In the genomic region with DNA sequence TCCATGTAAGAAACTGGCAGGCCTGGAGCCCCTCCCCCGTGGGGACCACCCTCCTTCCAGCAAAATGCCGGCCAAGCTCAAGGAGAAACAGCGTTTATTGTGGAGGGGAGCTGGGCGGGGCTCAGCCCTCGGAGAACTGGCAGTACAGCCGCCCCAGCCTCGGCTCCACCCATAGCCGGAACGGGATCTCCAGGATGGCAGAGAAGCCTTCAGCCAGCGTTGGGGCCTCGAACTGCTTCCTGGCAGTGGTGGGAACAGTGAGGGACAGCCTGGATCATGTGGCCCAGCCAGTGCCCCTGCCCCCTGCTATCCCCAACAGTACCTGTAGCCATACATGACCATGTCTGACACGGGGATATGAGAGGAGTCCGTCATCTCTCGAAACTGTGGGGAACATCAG, we compare ENCODE assay signal across 11 cellular contexts. TPM values are rescaled to one million over a fixed set of nuclear protein-coding genes. Genes with fewer than 3 reads are reported as not detected.
DNase-seq lines count a peak whose midpoint lies in the region; ATAC-seq and TF ChIP-seq lines count a peak whose summit lies in the region.
"Had no signal": no experiment of that assay in that cellular context is flagged by ENCODE, and none has a peak within 500 bp of the region (broad histone marks: within the 10 kb centered on the region; RNA-seq: fewer than 3 reads in every experiment).

No MANE protein-coding gene starts in this region.

- H3K27me3 Mint-ChIP-seq in naive thymus-derived CD8-positive, alpha-beta T cell = no peaks in the 10 kb centered on the region

- peaks cover 24% of the 10 kb centered on the region for H3K79me2 ChIP-seq in smooth muscle cell (ENCODE audit: low read depth)

- H3F3A ChIP-seq in smooth muscle cell (ENCODE audit: low read depth) = peaks cover 25% of the 10 kb centered on the region

- H3K9ac ChIP-seq in smooth muscle cell (ENCODE audit: low read depth) = no peak overlapping the region
- H3K9ac ChIP-seq: KMS-11 had no signal

- TF ChIP-seq CTCF in RWPE1 (conservative IDR thresholded peaks at IDR 0.05; ENCODE audit: low read depth) (no peak), smooth muscle cell (IDR thresholded peaks at IDR 0.05; ENCODE audit: borderline replicate concordance, insufficient read depth, poor library complexity, severe bottlenecking) (no peak)

- WGBS in smooth muscle cell (ENCODE audit: low lambda C conversion rate) = 60% methylated on average over 12 of the region's 14 CpGs

- POLR2A ChIA-PET in RWPE1 (lab: Yijun Ruan, JAX; ENCODE audit: low non-redundant PET) = interaction anchor here (0.6 kb wide), 1 partner anchor 69 kb away, joined by 3 read pairs; no protein-coding TSS in a partner anchor
- POLR2A ChIA-PET in naive thymus-derived CD8-positive, alpha-beta T cell (lab: Charles Lee) = interaction anchor here (1.5 kb wide), 1 partner anchor 13 kb away, joined by 3 read pairs; no protein-coding TSS in a partner anchor

- peak overlapping the region; percentile 71 for H3K27ac ChIP-seq in RWPE1
- peak overlapping the region; percentile 29 for H3K27ac ChIP-seq in smooth muscle cell (ENCODE audit: low read depth)
- H3K27ac ChIP-seq: KMS-11 had no signal

- no peak overlapping the region for H2AFZ ChIP-seq in smooth muscle cell (ENCODE audit: low read depth)

- H4K20me1 ChIP-seq in smooth muscle cell (ENCODE audit: low read depth) = peaks cover 37% of the 10 kb centered on the region

- CTCF ChIA-PET in RWPE1 (lab: Yijun Ruan, JAX) = no interaction called here

- DNase-seq in H7 = peak; percentile 82
- no peak for DNase-seq in RWPE1 (ENCODE audit: low spot score)
- DNase-seq in iPS-NIHi11 (ENCODE audit: low spot score) = peak; percentile 58
- no peak for DNase-seq in smooth muscle cell (lab: John Stamatoyannopoulos, UW; ENCODE audit: unreplicated experiment)
- DNase-seq in naive thymus-derived CD8-positive, alpha-beta T cell = no peak
- no peak for DNase-seq in activated T-cell treated with anti-CD3 and anti-CD28 coated beads for 4 hours
- DNase-seq: DMS79, NCI-H774 had no signal

- no peak for ATAC-seq in naive thymus-derived CD8-positive, alpha-beta T cell
- ATAC-seq in HG03457 (IDR thresholded peaks at IDR 0.05; ENCODE audit: unreplicated experiment) = no peak
- no peak for ATAC-seq in HG02763 (IDR thresholded peaks at IDR 0.05; ENCODE audit: unreplicated experiment)

- no peaks in the 10 kb centered on the region for H3K9me3 ChIP-seq in smooth muscle cell (replicated peaks; ENCODE audit: low read depth)

- peak overlapping the region in 3 of 10 donors; percentile 21 to 43 (median 36) for H3K27ac Mint-ChIP-seq in naive thymus-derived CD8-positive, alpha-beta T cell

- no peak overlapping the region for H3K4me2 ChIP-seq in smooth muscle cell
- H3K4me2 ChIP-seq: KMS-11 had no signal

- peaks cover 32% of the 10 kb centered on the region for H3K36me3 ChIP-seq in H7 (replicated peaks; ENCODE audit: control insufficient read depth, insufficient read depth, low read length)
- H3K36me3 ChIP-seq in smooth muscle cell (ENCODE audit: low read depth) = no peaks in the 10 kb centered on the region

- peaks cover under 1% of the 10 kb centered on the region for H3K4me1 ChIP-seq in smooth muscle cell (ENCODE audit: low read depth)

- H3K4me3 Mint-ChIP-seq in naive thymus-derived CD8-positive, alpha-beta T cell = no peak overlapping the region

- H3K4me3 ChIP-seq in H7 (ENCODE audit: insufficient read depth, low read depth, low read length) = no peak overlapping the region
- H3K4me3 ChIP-seq in smooth muscle cell = no peak overlapping the region

- peaks cover 0 to 49% (median 2%) of the 10 kb centered on the region in 3 donors for H3K36me3 Mint-ChIP-seq in naive thymus-derived CD8-positive, alpha-beta T cell

- H3K9me3 Mint-ChIP-seq in naive thymus-derived CD8-positive, alpha-beta T cell = no peaks in the 10 kb centered on the region

- H3K27me3 ChIP-seq in H7 (ENCODE audit: control insufficient read depth, insufficient read depth, low read length) = no peaks in the 10 kb centered on the region
- no peaks in the 10 kb centered on the region for H3K27me3 ChIP-seq in smooth muscle cell (ENCODE audit: low read depth)

- peaks cover 7 to 28% (median 24%) of the 10 kb centered on the region in 4 donors for H3K4me1 Mint-ChIP-seq in naive thymus-derived CD8-positive, alpha-beta T cell

RNA-seq across cellular contexts. Expression of a gene that starts 6.2 kb away (rescaled TPM):
- 76.2 and 94.7 TPM in 2 replicates for total RNA-seq in H7 (2014; rRNA removed; shearing (Covaris generic))
- total RNA-seq in smooth muscle cell = 15.3 and 19.4 TPM in 2 replicates
- 42.4 and 53.6 TPM in 2 replicates for polyA plus RNA-seq in smooth muscle cell
- total RNA-seq in naive thymus-derived CD8-positive, alpha-beta T cell = 100 to 1,000 TPM; 170 to 176 TPM
- 10 to 100 TPM; 21.1 to 24.3 (median 21.4) TPM for polyA plus RNA-seq in naive thymus-derived CD8-positive, alpha-beta T cell

RNA-seq across cellular contexts. Expression of a gene that starts 10.2 kb away (rescaled TPM):
- 205 and 219 TPM in 2 replicates for total RNA-seq in H7 (2014; rRNA removed; shearing (Covaris generic))
- 49.0 and 81.0 TPM in 2 replicates for total RNA-seq in smooth muscle cell
- polyA plus RNA-seq in smooth muscle cell = 256 and 266 TPM in 2 replicates
- total RNA-seq in naive thymus-derived CD8-positive, alpha-beta T cell = 100 to 1,000 TPM; 178 to 186 TPM
- polyA plus RNA-seq in naive thymus-derived CD8-positive, alpha-beta T cell = 10 to 100 TPM; 42.9 to 67.4 (median 50.9) TPM

RNA-seq across cellular contexts. Expression of a gene that starts 16.0 kb away (rescaled TPM):
- total RNA-seq in H7 (2014; rRNA removed; shearing (Covaris generic)) = 7.2 and 12.9 TPM in 2 replicates
- total RNA-seq in smooth muscle cell = 10.4 and 15.8 TPM in 2 replicates
- polyA plus RNA-seq in smooth muscle cell = 60.2 and 72.2 TPM in 2 replicates
- total RNA-seq in naive thymus-derived CD8-positive, alpha-beta T cell = 10 to 100 TPM; 28.4 to 30.4 TPM
- polyA plus RNA-seq in naive thymus-derived CD8-positive, alpha-beta T cell = 1 to 10 TPM; 2.6 to 4.5 (median 3.9) TPM

RNA-seq across cellular contexts. Expression of a gene that starts 16.4 kb away (rescaled TPM):
- 10.2 and 12.6 TPM in 2 replicates for total RNA-seq in H7 (2014; rRNA removed; shearing (Covaris generic))
- total RNA-seq in smooth muscle cell = 7.1 and 9.2 TPM in 2 replicates
- polyA plus RNA-seq in smooth muscle cell = 41.8 and 45.7 TPM in 2 replicates
- 10 to 100 TPM; 92.7 to 94.0 TPM for total RNA-seq in naive thymus-derived CD8-positive, alpha-beta T cell
- 10 to 100 TPM in 2 of 3 donors, 1 to 10 TPM in 1; 8.1 to 17.7 (median 11.3) TPM for polyA plus RNA-seq in naive thymus-derived CD8-positive, alpha-beta T cell

RNA-seq across cellular contexts. Expression of a gene that starts 35.6 kb away (rescaled TPM):
- total RNA-seq in H7 (2014; rRNA removed; shearing (Covaris generic)) = 0.59 and 0.73 TPM in 2 replicates
- total RNA-seq in smooth muscle cell = 0.13 TPM in 1 of 2 replicates, not detected in the other
- 0.54 and 1.3 TPM in 2 replicates for polyA plus RNA-seq in smooth muscle cell
- 1 to 10 TPM in 1 of 2 experiments, under 1 TPM in 1; 0.85 to 1.1 TPM for total RNA-seq in naive thymus-derived CD8-positive, alpha-beta T cell
- polyA plus RNA-seq in naive thymus-derived CD8-positive, alpha-beta T cell = under 1 TPM; 0.24 to 0.26 (median 0.25) TPM

Comparison
In these comparisons a context has a peak if more than half of its experiments do, and no peak if none do; other contexts are left out.
1. DNase-seq: peak in H7 (single experiment) and iPS-NIHi11 (single experiment); none in RWPE1 (single experiment), smooth muscle cell (single experiment), naive thymus-derived CD8-positive, alpha-beta T cell (0 of 10) and activated T-cell treated with anti-CD3 and anti-CD28 coated beads for 4 hours (single experiment).